In the genomic region with DNA sequence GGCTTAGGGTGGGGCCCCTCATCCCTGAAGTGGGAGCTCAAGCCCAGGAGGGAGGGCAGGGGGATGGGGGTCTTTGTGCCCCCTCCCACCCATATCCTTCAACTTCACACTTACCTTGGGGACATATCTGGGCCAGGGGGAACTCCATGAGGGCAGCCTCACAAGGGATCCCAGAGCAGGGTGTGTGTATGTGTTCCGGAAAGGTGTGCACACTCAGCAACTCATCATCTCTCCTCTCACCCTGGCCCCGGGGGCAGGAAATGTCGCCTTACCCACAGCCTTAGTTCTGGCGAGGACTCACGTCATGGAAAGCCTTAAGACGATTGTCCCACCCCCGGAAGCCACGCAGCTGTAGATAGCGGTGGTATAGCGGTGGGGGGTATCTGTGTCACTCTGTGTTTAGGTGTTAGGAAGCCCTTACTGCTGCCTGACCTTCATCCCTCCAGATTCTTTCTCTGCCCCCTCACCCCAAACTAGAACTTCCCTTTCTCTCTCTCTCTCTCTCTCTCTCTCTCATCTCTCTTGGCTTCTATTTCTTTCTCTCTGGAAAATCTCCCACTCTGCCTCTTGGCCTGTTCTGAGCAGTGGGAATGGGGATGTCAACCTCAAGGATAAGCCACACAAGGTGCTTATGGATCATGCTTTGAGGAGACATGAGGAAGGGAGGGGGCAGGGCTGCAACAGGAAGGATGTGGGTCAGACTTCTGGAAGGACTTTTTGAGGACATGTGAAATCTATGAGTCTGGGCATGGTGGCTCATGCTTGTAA, we compare ENCODE assay signal across 8 cellular contexts. TPM values are rescaled to one million over a fixed set of nuclear protein-coding genes. Genes with fewer than 3 reads are reported as not detected.
DNase-seq lines count a peak whose midpoint lies in the region; ATAC-seq, FAIRE-seq and TF ChIP-seq lines count a peak whose summit lies in the region.

A gene (minus strand): TSS at position 288 of the 768 bp plus-strand sequence. CDS start 140 bp downstream, at position 148.

- H2BK5ac ChIP-seq in mesendoderm (ENCODE audit: low read length), result no peak within 1 kb of the TSS

- H3K4ac ChIP-seq in mesendoderm (ENCODE audit: low read depth, low read length), result no peak within 1 kb of the TSS

- no peak within 1 kb of the TSS for H2BK15ac ChIP-seq in mesendoderm (replicated peaks; ENCODE audit: low read depth)

- ATAC-seq in HG02973 (IDR thresholded peaks at IDR 0.05; ENCODE audit: unreplicated experiment), result peak; percentile 73

- no peak within 1 kb of the TSS for H4K5ac ChIP-seq in mesendoderm (ENCODE audit: low read length)

- H3K36me3 Mint-ChIP-seq in activated naive CD4-positive, alpha-beta T cell treated with anti-CD3 and anti-CD28 coated beads, Interleukin-2, amount 50 U/mL, for 24 hours, result peaks cover 28% of the 10 kb centered on the region

- H4K8ac ChIP-seq in mesendoderm (ENCODE audit: low read depth, low read length), result no peak within 1 kb of the TSS

- peaks cover 2% of the 10 kb centered on the region for H3K4me1 ChIP-seq in mesendoderm (ENCODE audit: control insufficient read depth, low read depth, low read length)

- no peaks in the 10 kb centered on the region for H3K79me2 ChIP-seq in mesendoderm (ENCODE audit: control insufficient read depth, insufficient read depth, low read length)

- no peak within 1 kb of the TSS for H3K4me2 ChIP-seq in mesendoderm (ENCODE audit: low read length)

- peak; percentile 75 for TF ChIP-seq POLR2A in GM12891 (IDR thresholded peaks at IDR 0.05; ENCODE audit: low read depth, low read length)

- H3K23ac ChIP-seq in mesendoderm (ENCODE audit: low read length), result peak within 1 kb of the TSS; percentile 50

- no peaks in the 10 kb centered on the region for H3K27me3 ChIP-seq in mesendoderm (ENCODE audit: insufficient read depth, low read length, poor library complexity)

- no peaks in the 10 kb centered on the region for H3K36me3 ChIP-seq in mesendoderm (ENCODE audit: control insufficient read depth, insufficient read depth, low read length)

- DNase-seq in GM12891 (ENCODE audit: insufficient read length, low spot score) (peak; percentile 78), T follicular helper cell (ENCODE audit: low read depth) (peak; percentile 94), mesendoderm (peak; percentile 56), D341Med (ENCODE audit: low spot score) (no peak), NCI-H526 (lab: John Stamatoyannopoulos, UW) (no peak)
- peak; percentile 93 to 97 for DNase-seq in stimulated activated CD8-positive, alpha-beta memory T cell treated with anti-CD3 and anti-CD28 coated beads, Interleukin-7, amount 100 ng/mL, for 4 hours (ENCODE audit: low read depth in 2 of 2)

- H3K4me3 Mint-ChIP-seq in activated naive CD4-positive, alpha-beta T cell treated with anti-CD3 and anti-CD28 coated beads, Interleukin-2, amount 50 U/mL, for 24 hours, result peak within 1 kb of the TSS; percentile 97

- H3K4me3 ChIP-seq in mesendoderm (ENCODE audit: low read length), result no peak within 1 kb of the TSS

- peak within 1 kb of the TSS; percentile 30 for H3K56ac ChIP-seq in mesendoderm (ENCODE audit: low read length)

- peak; percentile 90 for FAIRE-seq in GM12891 (lab: Jason Lieb, UNC)

- H3K27ac ChIP-seq in mesendoderm (ENCODE audit: low read depth, low read length), result no peak within 1 kb of the TSS

- no peaks in the 10 kb centered on the region for H3K79me1 ChIP-seq in mesendoderm (ENCODE audit: low read length)

- H2AK5ac ChIP-seq in mesendoderm (ENCODE audit: low read length), result no peak within 1 kb of the TSS

- no peaks in the 10 kb centered on the region for H3K27me3 Mint-ChIP-seq in activated naive CD4-positive, alpha-beta T cell treated with anti-CD3 and anti-CD28 coated beads, Interleukin-2, amount 50 U/mL, for 24 hours

- H3K27ac Mint-ChIP-seq in activated naive CD4-positive, alpha-beta T cell treated with anti-CD3 and anti-CD28 coated beads, Interleukin-2, amount 50 U/mL, for 24 hours, result peak within 1 kb of the TSS; percentile 100

- no peak within 1 kb of the TSS for H3K18ac ChIP-seq in mesendoderm (ENCODE audit: low read length)

- no peak within 1 kb of the TSS for H3K9ac ChIP-seq in mesendoderm (ENCODE audit: low read length)

- no CpG with 5 or more reads among the region's 10 CpGs for WGBS in mesendoderm (ENCODE audit: extremely low coverage, insufficient coverage, low lambda C conversion rate)

- no peak within 1 kb of the TSS for H2BK120ac ChIP-seq in mesendoderm (ENCODE audit: low read depth, low read length)

- no peaks in the 10 kb centered on the region for H3K9me3 Mint-ChIP-seq in activated naive CD4-positive, alpha-beta T cell treated with anti-CD3 and anti-CD28 coated beads, Interleukin-2, amount 50 U/mL, for 24 hours

- H3K4me1 Mint-ChIP-seq in activated naive CD4-positive, alpha-beta T cell treated with anti-CD3 and anti-CD28 coated beads, Interleukin-2, amount 50 U/mL, for 24 hours, result peaks cover 66% of the 10 kb centered on the region

TF ChIP-seq in GM12891, 5 proteins besides CTCF, POLR2A, EP300 and RAD21:
- TF ChIP-seq SPI1 (IDR thresholded peaks at IDR 0.05; ENCODE audit: low read depth, low read length), result no peak
- 0 out of 2 replicates have a peak, but pooled peaks have one; percentile 26 for TF ChIP-seq POU2F2 (IDR thresholded peaks at IDR 0.05; ENCODE audit: low read depth, low read length)
- TF ChIP-seq TAF1 (IDR thresholded peaks at IDR 0.05; ENCODE audit: low read depth, low read length), result 0 out of 2 replicates have a peak, but pooled peaks have one; percentile 53
- peak; percentile 65; the same call in 1 of the 2 replicates for TF ChIP-seq POLR2AphosphoS5 (IDR thresholded peaks at IDR 0.05; ENCODE audit: low read depth, low read length)
- no peak for TF ChIP-seq PAX5 (IDR thresholded peaks at IDR 0.05; ENCODE audit: insufficient read depth, low read length, severe bottlenecking)

RNA-seq across cellular contexts. Expression of the gene that starts here (rescaled TPM):
- polyA plus RNA-seq in GM12891 (2012; ENCODE audit: low read depth, missing spikeins), result 6.8 TPM
- 6.7 TPM for polyA plus RNA-seq in mesendoderm (2013, experiment 1 of 2)
- polyA plus RNA-seq in mesendoderm (2013, experiment 2 of 2), result 6.1 TPM

Comparison
In these comparisons a context has a peak if more than half of its experiments do, and no peak if none do; other contexts are left out.
1. DNase-seq: peak in GM12891 (single experiment), T follicular helper cell (single experiment), mesendoderm (single experiment) and stimulated activated CD8-positive, alpha-beta memory T cell treated with anti-CD3 and anti-CD28 coated beads, Interleukin-7, amount 100 ng/mL, for 4 hours (2 of 2); none in D341Med (single experiment) and NCI-H526 (0 of 2).